ENCODE assay signal across 26 cellular contexts in genomic region chr12:132530851-132531250, GRCh38.
"Had no signal": no experiment of that assay in that cellular context is flagged by ENCODE, and none has a peak within 500 bp of the region (broad histone marks: within the 10 kb centered on the region; RNA-seq: fewer than 3 reads in every experiment).

No MANE protein-coding gene starts in this region.

- H3K9me3 ChIP-seq: suprapubic skin, testis, thoracic aorta, thyroid gland, tibial artery, transverse colon, upper lobe of left lung, upper lobe of right lung, uterus, vagina had no signal

- ATAC-seq: stimulated activated effector memory CD8-positive, alpha-beta T cell treated with anti-CD3 and anti-CD28 coated beads, Interleukin-12 subunit alpha, Interleukin-12 subunit beta, amount 100 ng/mL, for 72 hours; stimulated activated memory B cell treated with anti-CD40 and anti-IgM and Interleukin-4, amounts not matched to agents 10 μg/mL and 1 μg/mL and 100 μg/mL, for 72 hours; stimulated activated naive B cell treated with anti-CD40 and anti-IgM and Interleukin-4, amounts not matched to agents 10 μg/mL and 1 μg/mL and 100 μg/mL, for 72 hours; stimulated activated naive CD8-positive, alpha-beta T cell treated with anti-CD3 and anti-CD28 coated beads, Interleukin-15, amount 100 ng/mL, for 72 hours; stimulated activated naive CD8-positive, alpha-beta T cell treated with anti-CD3 and anti-CD28 coated beads, Interleukin-15, Interleukin-2, amounts not matched to agents 100 U/mL and 50 U/mL, for 24 hours; upper lobe of right lung had no signal

- H3K27me3 ChIP-seq: stomach, suprapubic skin, testis, thyroid gland, tibial artery, tibial nerve, transverse colon, upper lobe of left lung, upper lobe of right lung, uterus, vagina had no signal

- H3K27ac ChIP-seq: stomach, suprapubic skin, testis, thoracic aorta, thyroid gland, tibial artery, tibial nerve, transverse colon, upper lobe of left lung, upper lobe of right lung, uterus, vagina had no signal

- H3K4me3 ChIP-seq: stomach, suprapubic skin, testis, thoracic aorta, thyroid gland, tibial artery, tibial nerve, transverse colon, upper lobe of left lung, upper lobe of right lung, uterus, vagina had no signal

- H3K36me3 ChIP-seq: thoracic aorta, thyroid gland, transverse colon, upper lobe of right lung, uterus, vagina had no signal

- DNase-seq: stimulated activated CD4-positive, alpha-beta T cell treated with anti-CD3 and anti-CD28 coated beads, Interleukin-2, amount 100 ng/mL, for 48 hours; stimulated activated CD4-positive, alpha-beta T cell treated with anti-CD3 and anti-CD28 coated beads, Interleukin-4, amount 100 ng/mL, for 1 hour; stimulated activated CD4-positive, alpha-beta T cell treated with anti-CD3 and anti-CD28 coated beads, Interleukin-4, amount 100 ng/mL, for 24 hours; stimulated activated CD4-positive, alpha-beta T cell treated with anti-CD3 and anti-CD28 coated beads, Interleukin-4, amount 100 ng/mL, for 4 hours; stimulated activated CD8-positive, alpha-beta memory T cell treated with anti-CD3 and anti-CD28 coated beads, Interleukin-4, amount 100 ng/mL, for 48 hours; stimulated activated naive B cell treated with anti-CD40 and anti-IgM and Interleukin-4, amounts not matched to agents 10 μg/mL and 1 μg/mL and 100 μg/mL, for 72 hours; stimulated activated naive CD4-positive, alpha-beta T cell; stimulated activated naive CD4-positive, alpha-beta T cell treated with Interleukin-2 at 50 U/mL for 16 hours; stimulated activated naive CD8-positive, alpha-beta T cell treated with anti-CD3 and anti-CD28 coated beads, Interleukin-15, amount 100 ng/mL, for 72 hours; stimulated activated naive CD8-positive, alpha-beta T cell treated with anti-CD3 and anti-CD28 coated beads, Interleukin-15, Interleukin-2, amounts not matched to agents 100 U/mL and 50 U/mL, for 24 hours; stomach; substantia nigra; testis; thyroid gland; tibial artery; transverse colon; trophoblast cell; upper lobe of right lung; uterus had no signal

- H3K4me1 ChIP-seq: suprapubic skin, testis, thyroid gland, tibial artery, transverse colon, upper lobe of left lung, upper lobe of right lung, uterus, vagina had no signal
